ENCODE assay signal across 8 cellular contexts in genomic region chr20:46087161-46087560, GRCh38. TPM values are rescaled to one million over a fixed set of nuclear protein-coding genes. Genes with fewer than 3 reads are reported as not detected.
A peak's percentile ranks its signal among the peaks of the same experiment; 100 is the strongest.
DNase-seq lines count a peak whose midpoint lies in the region; ATAC-seq and TF ChIP-seq lines count a peak whose summit lies in the region.

No MANE protein-coding gene starts in this region.

- TF ChIP-seq EP300 in gastroesophageal sphincter (IDR thresholded peaks at IDR 0.05) = no peak

- peak overlapping the region; percentile 22 to 90 (median 45) for H3K4me3 Mint-ChIP-seq in T-cell

- H3K27me3 ChIP-seq in gastroesophageal sphincter = no peaks in the 10 kb centered on the region

- WGBS in gastroesophageal sphincter (ENCODE audit: low coverage in 1 of 2), 2 donors = 18 to 34% methylated on average over 5 to 8 of the region's 8 CpGs

- no peaks in the 10 kb centered on the region for H3K27me3 Mint-ChIP-seq in T-cell

- H3K4me1 Mint-ChIP-seq in T-cell = peaks cover 76 to 78% (median 77%) of the 10 kb centered on the region in 3 donors

- CTCF ChIA-PET in T-cell (lab: Charles Lee) = interaction anchor here (0.6 to 1.6 kb wide), 3 partner anchors 65 to 299 kb away, joined by 3 to 4 read pairs (median 3); no protein-coding TSS in a partner anchor

- no peak overlapping the region for H3K27ac ChIP-seq in 22Rv1
- H3K27ac ChIP-seq in gastroesophageal sphincter = peak overlapping the region; percentile 14 to 99 (median 77)

- H3K27ac Mint-ChIP-seq in T-cell = no peak overlapping the region

- H3K36me3 ChIP-seq in gastroesophageal sphincter = no peaks in the 10 kb centered on the region

- POLR2A ChIA-PET in T-cell (lab: Charles Lee) = no interaction called here

- DNase-seq in T-cell = no peak
- no peak for DNase-seq in cerebellar cortex (ENCODE audit: low spot score)
- no peak for DNase-seq in NCI-H2029 (lab: John Stamatoyannopoulos, UW)
- DNase-seq in AG20443 (ENCODE audit: low spot score) = no peak

- H3K36me3 Mint-ChIP-seq in T-cell = no peaks in the 10 kb centered on the region

- H3K4me3 ChIP-seq in GM08714 (ENCODE audit: low read length) = peak overlapping the region; percentile 16
- H3K4me3 ChIP-seq in gastroesophageal sphincter = no peak overlapping the region

- no peaks in the 10 kb centered on the region for H3K9me3 ChIP-seq in gastroesophageal sphincter

- peaks cover 18 to 75% (median 51%) of the 10 kb centered on the region in 3 donors for H3K4me1 ChIP-seq in gastroesophageal sphincter

- no peak for ATAC-seq in T-cell (replicated peaks in 1 of 4)
- no peak for ATAC-seq in gastroesophageal sphincter
- ATAC-seq in GM18907 (IDR thresholded peaks at IDR 0.05; ENCODE audit: unreplicated experiment) = no peak

- no peak for TF ChIP-seq POLR2A in gastroesophageal sphincter (IDR thresholded peaks at IDR 0.05)

- no peaks in the 10 kb centered on the region for H3K9me3 Mint-ChIP-seq in T-cell

- TF ChIP-seq CTCF in 22Rv1 (IDR thresholded peaks at IDR 0.05) (peak; percentile 70), gastroesophageal sphincter (IDR thresholded peaks at IDR 0.05) (peak; percentile 14 to 44 (median 43))

RNA-seq across cellular contexts. Expression of gene NCOA5, which starts 2.6 kb away (rescaled TPM):
- 10 to 100 TPM; 21.0 to 43.1 (median 39.7) TPM for total RNA-seq in T-cell
- total RNA-seq in gastroesophageal sphincter = 10 to 100 TPM; 26.3 to 39.8 (median 30.8) TPM

RNA-seq across cellular contexts. Expression of gene CD40, which starts 31.0 kb away (rescaled TPM):
- total RNA-seq in T-cell (1 to 10 TPM; 1.5 to 9.6 (median 5.9) TPM), gastroesophageal sphincter (10 to 100 TPM; 13.7 to 16.6 (median 13.9) TPM)

RNA-seq across cellular contexts. Expression of gene SLC12A5, which starts 58.1 kb away (rescaled TPM):
- total RNA-seq in T-cell (under 1 TPM in 1 of 5 donors, not detected in 4; 0.05 TPM), gastroesophageal sphincter (not detected)
